In genomic region chr3:12303532-12303931, GRCh38 we compare ENCODE assay signal across 17 cellular contexts. TPM values are rescaled to one million over a fixed set of nuclear protein-coding genes. Genes with fewer than 3 reads are reported as not detected.
A peak's percentile ranks its signal among the peaks of the same experiment; 100 is the strongest.
DNase-seq lines count a peak whose midpoint lies in the region; ATAC-seq and TF ChIP-seq lines count a peak whose summit lies in the region.
"Had no signal": no experiment of that assay in that cellular context is flagged by ENCODE, and none has a peak within 500 bp of the region (broad histone marks: within the 10 kb centered on the region; RNA-seq: fewer than 3 reads in every experiment).

No MANE protein-coding gene starts in this region.

- POLR2A ChIA-PET in MCF 10A (lab: Yijun Ruan, JAX): no interaction called here

- intact Hi-C loops in MCF 10A (cut with micrococcal nuclease): no loop called here
- intact Hi-C loops in breast epithelium (cut with DNase I; ENCODE audit: low total_unique reads): no loop called here
- intact Hi-C loops in upper lobe of right lung (cut with DNase I): no loop called here

- DNase-seq in MCF 10A (ENCODE audit: unreplicated experiment) (peak; percentile 76), breast epithelium (ENCODE audit: low spot score in 2 of 2) (no peak), RWPE2 (ENCODE audit: low spot score) (no peak), fibroblast of pulmonary artery (ENCODE audit: low read depth) (peak; percentile 92), upper lobe of right lung (no peak), BE2C (no peak), NCI-H1105 (lab: John Stamatoyannopoulos, UW) (no peak), WERI-Rb-1 (no peak)
- DNase-seq: activated CD4-positive, alpha-beta memory T cell treated with anti-CD3 and anti-CD28 coated beads for 36 hours; DMS79 treated with DMSO at 0.1 percent for 48 hours; effector memory CD8-positive, alpha-beta T cell; NCI-H1105 treated with DMSO at 0.1 percent for 48 hours; NCI-H526; right cardiac atrium; testis had no signal

- CTCF ChIA-PET in MCF 10A (lab: Yijun Ruan, JAX): interaction anchor here (0.6 kb wide), 2 partner anchors 15 to 83 kb away, joined by 3 read pairs; partner anchors contain the start of gene PPARG

- H3K4me1 ChIP-seq in breast epithelium: no peaks in the 10 kb centered on the region
- peaks cover 13% of the 10 kb centered on the region for H3K4me1 ChIP-seq in RWPE2 (ENCODE audit: insufficient read depth, poor library complexity, severe bottlenecking)
- H3K4me1 ChIP-seq in upper lobe of right lung: no peaks in the 10 kb centered on the region
- H3K4me1 ChIP-seq in BE2C: no peaks in the 10 kb centered on the region
- H3K4me1 ChIP-seq: testis had no signal

- BruUV-seq in MCF 10A (replicated peaks; lab: Mats Ljungman, UMichigan): no TSS peak

- H3K9me3 ChIP-seq in breast epithelium (no peaks in the 10 kb centered on the region), RWPE2 (ENCODE audit: severe bottlenecking) (peaks cover under 1% of the 10 kb centered on the region), upper lobe of right lung (no peaks in the 10 kb centered on the region), BE2C (no peaks in the 10 kb centered on the region), WERI-Rb-1 (ENCODE audit: severe bottlenecking) (no peaks in the 10 kb centered on the region)
- H3K9me3 ChIP-seq: testis had no signal

- TF ChIP-seq CTCF in MCF 10A (IDR thresholded peaks at IDR 0.05; ENCODE audit: unreplicated experiment) (no peak), breast epithelium (IDR thresholded peaks at IDR 0.05) (no peak), RWPE2 (IDR thresholded peaks at IDR 0.05; ENCODE audit: poor library complexity, severe bottlenecking) (no peak), fibroblast of pulmonary artery (IDR thresholded peaks at IDR 0.05; ENCODE audit: low read length, missing control alignments) (no peak), upper lobe of right lung (IDR thresholded peaks at IDR 0.05) (no peak), BE2C (IDR thresholded peaks at IDR 0.05; ENCODE audit: low read depth, low read length) (no peak), WERI-Rb-1 (IDR thresholded peaks at IDR 0.05; ENCODE audit: low read depth, low read length) (no peak)

- H3K4me3 ChIP-seq in breast epithelium: no peak overlapping the region
- H3K4me3 ChIP-seq in RWPE2 (ENCODE audit: severe bottlenecking): no peak overlapping the region
- H3K4me3 ChIP-seq in fibroblast of pulmonary artery (replicated peaks; ENCODE audit: low read depth, low read length): no peak overlapping the region
- H3K4me3 ChIP-seq in upper lobe of right lung: no peak overlapping the region
- H3K4me3 ChIP-seq in BE2C (ENCODE audit: low read depth, low read length): no peak overlapping the region
- no peak overlapping the region for H3K4me3 ChIP-seq in WERI-Rb-1 (ENCODE audit: low read depth, low read length)
- H3K4me3 ChIP-seq: testis had no signal

- H3K36me3 ChIP-seq in breast epithelium: no peaks in the 10 kb centered on the region
- H3K36me3 ChIP-seq in RWPE2 (ENCODE audit: low read depth): no peaks in the 10 kb centered on the region
- H3K36me3 ChIP-seq in upper lobe of right lung: no peaks in the 10 kb centered on the region
- no peaks in the 10 kb centered on the region for H3K36me3 ChIP-seq in BE2C
- no peaks in the 10 kb centered on the region for H3K36me3 ChIP-seq in WERI-Rb-1

- no peak overlapping the region for H3K27ac Mint-ChIP-seq in MCF 10A (ENCODE audit: low read depth, unreplicated experiment)
- H3K27ac Mint-ChIP-seq: activated CD4-positive, alpha-beta memory T cell treated with anti-CD3 and anti-CD28 coated beads for 36 hours; activated naive CD4-positive, alpha-beta T cell treated with anti-CD3 and anti-CD28 coated beads, Interleukin-2, amount 50 U/mL, for 24 hours; effector memory CD8-positive, alpha-beta T cell had no signal

- H3K4me1 Mint-ChIP-seq in MCF 10A (ENCODE audit: insufficient read depth, unreplicated experiment): peaks cover 11% of the 10 kb centered on the region
- H3K4me1 Mint-ChIP-seq: activated naive CD4-positive, alpha-beta T cell treated with anti-CD3 and anti-CD28 coated beads, Interleukin-2, amount 50 U/mL, for 24 hours had no signal

- TF ChIP-seq POLR2A in breast epithelium (IDR thresholded peaks at IDR 0.05): no peak

- H3K36me3 Mint-ChIP-seq in MCF 10A (ENCODE audit: insufficient read depth, unreplicated experiment): peaks cover 3% of the 10 kb centered on the region
- H3K36me3 Mint-ChIP-seq: activated CD4-positive, alpha-beta memory T cell treated with anti-CD3 and anti-CD28 coated beads for 36 hours; activated naive CD4-positive, alpha-beta T cell treated with anti-CD3 and anti-CD28 coated beads, Interleukin-2, amount 50 U/mL, for 24 hours had no signal

- H3K27me3 ChIP-seq in breast epithelium: no peaks in the 10 kb centered on the region
- no peaks in the 10 kb centered on the region for H3K27me3 ChIP-seq in RWPE2 (ENCODE audit: insufficient read depth, poor library complexity, severe bottlenecking)
- no peaks in the 10 kb centered on the region for H3K27me3 ChIP-seq in upper lobe of right lung
- H3K27me3 ChIP-seq in BE2C: no peaks in the 10 kb centered on the region
- no peaks in the 10 kb centered on the region for H3K27me3 ChIP-seq in WERI-Rb-1 (ENCODE audit: insufficient read depth, low read depth, severe bottlenecking)
- H3K27me3 ChIP-seq: testis had no signal

- no peaks in the 10 kb centered on the region for H3K27me3 Mint-ChIP-seq in MCF 10A (ENCODE audit: insufficient read depth, unreplicated experiment)

- H3K9me3 Mint-ChIP-seq in MCF 10A (ENCODE audit: unreplicated experiment): peaks cover 11% of the 10 kb centered on the region
- H3K9me3 Mint-ChIP-seq: activated CD4-positive, alpha-beta memory T cell treated with anti-CD3 and anti-CD28 coated beads for 36 hours; activated naive CD4-positive, alpha-beta T cell treated with anti-CD3 and anti-CD28 coated beads, Interleukin-2, amount 50 U/mL, for 24 hours; effector memory CD8-positive, alpha-beta T cell had no signal

- H3K27ac ChIP-seq in breast epithelium (no peak overlapping the region), RWPE2 (ENCODE audit: poor library complexity, severe bottlenecking) (no peak overlapping the region), upper lobe of right lung (no peak overlapping the region), WERI-Rb-1 (no peak overlapping the region)
- H3K27ac ChIP-seq: 22Rv1, testis had no signal

- no peak overlapping the region for H3K4me3 Mint-ChIP-seq in MCF 10A (ENCODE audit: unreplicated experiment)
- H3K4me3 Mint-ChIP-seq: activated CD4-positive, alpha-beta memory T cell treated with anti-CD3 and anti-CD28 coated beads for 36 hours; activated naive CD4-positive, alpha-beta T cell treated with anti-CD3 and anti-CD28 coated beads, Interleukin-2, amount 50 U/mL, for 24 hours; effector memory CD8-positive, alpha-beta T cell had no signal

- ATAC-seq in RWPE2 (ENCODE audit: low read depth) (peak; percentile 76), upper lobe of right lung (peak; percentile 74)
- ATAC-seq: effector memory CD8-positive, alpha-beta T cell; right cardiac atrium had no signal

RNA-seq across cellular contexts. Expression of gene PPARG, which starts 14.7 kb away (rescaled TPM):
- 7.1 and 12.4 TPM in 2 replicates for total RNA-seq in MCF 10A (2022)
- total RNA-seq in breast epithelium: 100 to 1,000 TPM in 1 of 3 donors, 10 to 100 TPM in 2; 44.2 to 359 (median 96.0) TPM
- 80.7 TPM for total RNA-seq in upper lobe of right lung
- 0.46 TPM for polyA plus RNA-seq in BE2C (2012; ENCODE audit: insufficient read depth, insufficient read length, low read depth)

Comparison
In these comparisons a context has a peak if more than half of its experiments do, and no peak if none do; other contexts are left out.
1. DNase-seq: peak in MCF 10A (single experiment) and fibroblast of pulmonary artery (single experiment); none in breast epithelium (0 of 2), RWPE2 (single experiment), upper lobe of right lung (single experiment), BE2C (single experiment), NCI-H1105 (single experiment) and WERI-Rb-1 (single experiment).